Comparison of ENCODE assay signal across 8 cellular contexts in the genomic region with DNA sequence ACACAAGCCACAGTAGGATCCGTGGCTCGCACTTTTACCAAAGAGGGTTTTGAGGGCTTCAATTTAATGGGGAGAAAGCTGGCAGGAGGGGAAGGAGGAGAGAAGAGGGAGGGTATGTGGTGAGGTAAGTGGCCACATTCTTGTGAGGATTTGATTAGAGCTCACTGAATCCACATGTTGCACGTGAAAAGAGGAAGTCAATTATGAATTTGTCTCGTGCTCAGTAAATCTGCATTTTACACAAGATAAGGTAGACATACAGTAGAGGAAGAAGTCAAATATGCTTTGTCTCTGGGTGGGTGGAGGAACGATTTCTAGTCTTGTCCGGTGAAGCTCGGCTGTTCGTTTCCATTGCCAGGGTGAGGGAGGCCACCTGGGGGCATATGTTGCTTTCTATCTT. TPM values are rescaled to one million over a fixed set of nuclear protein-coding genes. Genes with fewer than 3 reads are reported as not detected.
DNase-seq lines count a peak whose midpoint lies in the region; ATAC-seq and TF ChIP-seq lines count a peak whose summit lies in the region.

No MANE protein-coding gene starts in this region.

- H3K36me3 Mint-ChIP-seq in activated CD8-positive, alpha-beta memory T cell treated with anti-CD3 and anti-CD28 coated beads, Interleukin-2, amount 10 ng/mL, durations not matched to agents 7 days and 5 days = peaks cover 70% of the 10 kb centered on the region

- H3K27me3 ChIP-seq in iPS-15b (ENCODE audit: control insufficient read depth, insufficient read depth, low read length) (no peaks in the 10 kb centered on the region), thymus (ENCODE audit: control insufficient read depth, insufficient read depth) (peaks cover 7% of the 10 kb centered on the region)

- H3K9me3 Mint-ChIP-seq in activated CD8-positive, alpha-beta memory T cell treated with anti-CD3 and anti-CD28 coated beads, Interleukin-2, amount 10 ng/mL, durations not matched to agents 7 days and 5 days (ENCODE audit: low read depth) = peaks cover 14% of the 10 kb centered on the region

- WGBS in thymus = 23% methylated on average over 8 of the region's 8 CpGs

- H3K9me3 ChIP-seq in iPS-15b (ENCODE audit: control insufficient read depth, insufficient read depth, low read length) = no peaks in the 10 kb centered on the region
- peaks cover 3% of the 10 kb centered on the region for H3K9me3 ChIP-seq in thymus (ENCODE audit: control insufficient read depth)

- TF ChIP-seq CTCF in WI38 (IDR thresholded peaks at IDR 0.05; ENCODE audit: low read depth, low read length) = no peak

- H3K9ac ChIP-seq in iPS-15b (ENCODE audit: low read depth, low read length) = peak overlapping the region; percentile 90

- CTCF ChIA-PET in activated CD8-positive, alpha-beta memory T cell treated with anti-CD3 and anti-CD28 coated beads, Interleukin-2, amount 10 ng/mL, durations not matched to agents 7 days and 5 days (lab: Charles Lee) = interaction anchor here (0.7 to 1.5 kb wide), 4 partner anchors 18 to 171 kb away, joined by 3 to 7 read pairs (median 4); a partner anchor contains a TSS

- peaks cover 20% of the 10 kb centered on the region for H3K4me1 Mint-ChIP-seq in activated CD8-positive, alpha-beta memory T cell treated with anti-CD3 and anti-CD28 coated beads, Interleukin-2, amount 10 ng/mL, durations not matched to agents 7 days and 5 days

- no peak for ATAC-seq in activated CD8-positive, alpha-beta memory T cell treated with anti-CD3 and anti-CD28 coated beads, Interleukin-2, amount 10 ng/mL, durations not matched to agents 7 days and 5 days

- H3K4me3 Mint-ChIP-seq in activated CD8-positive, alpha-beta memory T cell treated with anti-CD3 and anti-CD28 coated beads, Interleukin-2, amount 10 ng/mL, durations not matched to agents 7 days and 5 days = peak overlapping the region; percentile 73

- peak overlapping the region; percentile 18 for H3K27ac Mint-ChIP-seq in activated CD8-positive, alpha-beta memory T cell treated with anti-CD3 and anti-CD28 coated beads, Interleukin-2, amount 10 ng/mL, durations not matched to agents 7 days and 5 days

- H3K4me1 ChIP-seq in iPS-15b (ENCODE audit: control insufficient read depth, insufficient read depth, low read length) (peaks cover 5% of the 10 kb centered on the region), thymus (ENCODE audit: control insufficient read depth, insufficient read depth, low read length) (peaks cover 5% of the 10 kb centered on the region)

- no peak overlapping the region for H3K27ac ChIP-seq in thymus (ENCODE audit: low read depth)

- peaks cover 9% of the 10 kb centered on the region for H3K27me3 Mint-ChIP-seq in activated CD8-positive, alpha-beta memory T cell treated with anti-CD3 and anti-CD28 coated beads, Interleukin-2, amount 10 ng/mL, durations not matched to agents 7 days and 5 days

- H3K36me3 ChIP-seq in iPS-15b (ENCODE audit: control insufficient read depth, insufficient read depth, low read length) = peaks cover 20% of the 10 kb centered on the region
- peaks cover 12% of the 10 kb centered on the region for H3K36me3 ChIP-seq in thymus (ENCODE audit: control insufficient read depth, insufficient read depth)

- DNase-seq in activated CD8-positive, alpha-beta memory T cell treated with anti-CD3 and anti-CD28 coated beads, Interleukin-2, amount 10 ng/mL, durations not matched to agents 7 days and 5 days = no peak
- DNase-seq in activated CD8-positive, alpha-beta memory T cell treated with anti-CD3 and anti-CD28 coated beads, Interleukin-2, amount 50 U/mL, for 48 hours = no peak
- DNase-seq in SW480 (ENCODE audit: low spot score) (no peak), inferior parietal cortex (ENCODE audit: extremely low spot score) (no peak), NCI-H345 (lab: John Stamatoyannopoulos, UW) (no peak)

- H3K4me3 ChIP-seq in WI38 (ENCODE audit: low read depth, low read length) = peak overlapping the region; percentile 77
- H3K4me3 ChIP-seq in iPS-15b (ENCODE audit: low read depth, low read length) = peak overlapping the region; percentile 93
- H3K4me3 ChIP-seq in thymus (ENCODE audit: low read length) = peak overlapping the region; percentile 70

RNA-seq across cellular contexts. Expression of a gene that starts 0.9 kb away (rescaled TPM):
- 10 to 100 TPM in 1 of 2 experiments, 1 to 10 TPM in 1; 8.6 to 10.7 TPM for total RNA-seq in activated CD8-positive, alpha-beta memory T cell treated with anti-CD3 and anti-CD28 coated beads, Interleukin-2, amount 10 ng/mL, durations not matched to agents 7 days and 5 days
- 9.9 TPM for polyA plus RNA-seq in thymus

RNA-seq across cellular contexts. Expression of a gene that starts 5.0 kb away (rescaled TPM):
- total RNA-seq in activated CD8-positive, alpha-beta memory T cell treated with anti-CD3 and anti-CD28 coated beads, Interleukin-2, amount 10 ng/mL, durations not matched to agents 7 days and 5 days = under 1 TPM; 0.03 to 0.07 TPM
- polyA plus RNA-seq in thymus = 0.30 TPM

RNA-seq across cellular contexts. Expression of a gene that starts 32.5 kb away (rescaled TPM):
- 1 to 10 TPM; 1.9 to 2.9 TPM for total RNA-seq in activated CD8-positive, alpha-beta memory T cell treated with anti-CD3 and anti-CD28 coated beads, Interleukin-2, amount 10 ng/mL, durations not matched to agents 7 days and 5 days
- 4.6 TPM for polyA plus RNA-seq in thymus
